ENCODE assay signal across 1 cellular context in genomic region chr4:107987916-107988762, GRCh38.
TF ChIP-seq lines count a peak whose summit lies in the region.

No MANE protein-coding gene starts in this region.

TF ChIP-seq in K562, 482 proteins besides CTCF, POLR2A, EP300 and RAD21:
- TF ChIP-seq DLX4 (CRISPR knock-in tag; IDR thresholded peaks at IDR 0.05) (no peak), ZNF41 (CRISPR knock-in tag; conservative IDR thresholded peaks at IDR 0.05) (no peak), FOXJ2 (tag; IDR thresholded peaks at IDR 0.05) (no peak), CBFA2T2 (conservative IDR thresholded peaks at IDR 0.05) (no peak), ZNF507 (tag; conservative IDR thresholded peaks at IDR 0.05) (no peak), RBM15 (IDR thresholded peaks at IDR 0.05; ENCODE audit: insufficient read depth, low read length) (no peak), TBL1XR1 (IDR thresholded peaks at IDR 0.05; ENCODE audit: low read length in 2 of 2) (no peak)
- TF ChIP-seq, protein P1, sequence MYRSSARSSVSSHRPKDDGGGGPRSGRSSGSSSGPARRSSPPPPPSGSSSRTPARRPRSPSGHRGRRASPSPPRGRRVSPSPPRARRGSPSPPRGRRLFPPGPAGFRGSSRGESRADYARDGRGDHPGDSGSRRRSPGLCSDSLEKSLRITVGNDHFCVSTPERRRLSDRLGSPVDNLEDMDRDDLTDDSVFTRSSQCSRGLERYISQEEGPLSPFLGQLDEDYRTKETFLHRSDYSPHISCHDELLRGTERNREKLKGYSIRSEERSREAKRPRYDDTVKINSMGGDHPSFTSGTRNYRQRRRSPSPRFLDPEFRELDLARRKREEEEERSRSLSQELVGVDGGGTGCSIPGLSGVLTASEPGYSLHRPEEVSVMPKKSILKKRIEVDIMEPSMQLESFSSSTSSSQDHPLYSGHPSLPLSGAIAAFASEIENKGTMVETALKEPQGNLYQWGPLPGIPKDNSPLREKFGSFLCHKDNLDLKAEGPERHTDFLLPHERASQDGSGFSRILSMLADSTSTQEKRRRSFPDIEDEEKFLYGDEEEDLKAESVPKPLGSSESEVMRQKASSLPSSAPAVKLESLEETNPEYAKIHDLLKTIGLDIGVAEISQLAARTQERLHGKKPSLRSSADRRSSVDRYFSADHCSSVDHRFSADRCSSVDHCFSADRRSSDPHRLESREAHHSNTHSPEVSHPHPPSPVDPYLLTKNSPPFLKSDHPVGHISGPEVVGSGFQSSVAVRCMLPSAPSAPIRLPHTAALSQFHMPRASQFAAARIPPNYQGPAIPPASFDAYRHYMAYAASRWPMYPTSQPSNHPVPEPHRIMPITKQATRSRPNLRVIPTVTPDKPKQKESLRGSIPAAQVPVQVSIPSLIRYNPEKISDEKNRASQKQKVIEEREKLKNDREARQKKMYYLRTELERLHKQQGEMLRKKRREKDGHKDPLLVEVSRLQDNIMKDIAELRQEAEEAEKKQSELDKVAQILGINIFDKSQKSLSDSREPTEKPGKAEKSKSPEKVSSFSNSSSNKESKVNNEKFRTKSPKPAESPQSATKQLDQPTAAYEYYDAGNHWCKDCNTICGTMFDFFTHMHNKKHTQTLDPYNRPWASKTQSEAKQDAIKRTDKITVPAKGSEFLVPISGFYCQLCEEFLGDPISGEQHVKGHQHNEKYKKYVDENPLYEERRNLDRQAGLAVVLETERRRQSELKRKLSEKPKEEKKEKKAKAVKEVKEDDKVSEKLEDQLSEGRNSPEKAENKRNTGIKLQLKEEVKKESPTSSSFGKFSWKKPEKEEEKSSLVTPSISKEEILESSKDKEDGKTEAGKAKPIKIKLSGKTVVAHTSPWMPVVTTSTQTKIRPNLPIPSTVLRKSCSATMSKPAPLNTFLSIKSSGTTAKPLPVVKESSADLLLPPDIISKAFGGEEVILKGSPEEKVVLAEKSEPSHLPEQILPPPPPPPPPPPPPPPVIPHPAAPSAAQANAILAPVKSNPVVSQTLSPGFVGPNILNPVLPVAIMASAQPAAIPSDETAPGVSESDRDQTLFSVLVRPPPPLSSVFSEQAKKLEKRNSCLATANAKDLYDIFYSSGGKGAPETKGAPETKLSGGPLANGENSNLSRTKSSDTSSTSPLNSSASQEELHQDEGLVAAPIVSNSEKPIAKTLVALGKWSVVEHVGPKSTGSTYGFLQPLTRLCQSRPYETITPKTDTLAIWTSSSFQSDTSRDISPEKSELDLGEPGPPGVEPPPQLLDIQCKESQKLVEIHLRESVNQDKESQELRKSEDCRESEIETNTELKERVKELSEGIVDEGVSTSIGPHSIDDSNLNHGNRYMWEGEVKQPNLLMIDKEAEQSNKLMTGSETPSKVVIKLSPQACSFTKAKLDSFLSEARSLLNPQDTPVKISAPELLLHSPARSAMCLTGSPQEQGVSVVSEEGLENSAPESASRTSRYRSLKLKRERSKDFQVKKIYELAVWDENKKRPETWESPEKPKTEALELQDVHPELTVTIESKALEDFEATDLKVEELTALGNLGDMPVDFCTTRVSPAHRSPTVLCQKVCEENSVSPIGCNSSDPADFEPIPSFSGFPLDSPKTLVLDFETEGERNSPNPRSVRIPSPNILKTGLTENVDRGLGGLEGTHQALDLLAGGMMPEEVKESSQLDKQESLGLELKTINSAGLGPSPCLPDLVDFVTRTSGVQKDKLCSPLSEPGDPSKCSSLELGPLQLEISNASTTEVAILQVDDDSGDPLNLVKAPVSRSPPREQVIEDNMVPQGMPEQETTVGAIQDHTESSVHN (IDR thresholded peaks at IDR 0.05; ENCODE audit: borderline replicate concordance in 1 of 2, low read depth in 1 of 2): no peak
